ENCODE assay signal across 30 cellular contexts in genomic region chr2:51859260-51859659, GRCh38.
"Had no signal": no experiment of that assay in that cellular context is flagged by ENCODE, and none has a peak within 500 bp of the region (broad histone marks: within the 10 kb centered on the region; RNA-seq: fewer than 3 reads in every experiment).

No MANE protein-coding gene starts in this region.

- H3K4me1 ChIP-seq: ascending aorta, colonic mucosa had no signal

- H3K4me3 ChIP-seq: ascending aorta, cardiac muscle cell, colonic mucosa had no signal

- H3K9me3 ChIP-seq: ascending aorta, colonic mucosa had no signal

- H3K27ac ChIP-seq: ascending aorta, cardiac muscle cell, colonic mucosa, VCaP had no signal

- ATAC-seq: activated CD8-positive, alpha-beta T cell treated with anti-CD3 and anti-CD28 coated beads for 36 hours; activated naive CD8-positive, alpha-beta T cell treated with anti-CD3 and anti-CD28 coated beads, Interleukin-2, amount 50 U/mL, for 24 hours; activated T-cell treated with anti-CD3 and anti-CD28 coated beads, Interleukin-2, amount 50 U/mL, for 4 hours; activated T-cell treated with anti-CD3 and anti-CD28 coated beads, Interleukin-2, amount 50 U/mL, for 72 hours; activated T-helper 17 cell treated with anti-CD3 and anti-CD28 coated beads, Interleukin-2, amount 50 U/mL, for 72 hours had no signal

- FAIRE-seq: bronchial epithelial cell, TTC549 had no signal

- DNase-seq: activated B cell treated with CpG ODN at 0.5 μM for 24 hours; activated CD4-positive, alpha-beta memory T cell treated with anti-CD3 and anti-CD28 coated beads for 36 hours; activated CD4-positive, alpha-beta T cell treated with anti-CD3 and anti-CD28 coated beads for 4 hours; activated CD4-positive, alpha-beta T cell treated with anti-CD3 and anti-CD28 coated beads, Interleukin-2, amount 10 ng/mL, durations not matched to agents 24 days and 14 days; activated CD4-positive, alpha-beta T cell treated with anti-CD3 and anti-CD28 coated beads, Interleukin-2, amount 50 U/mL, for 1 hour; activated CD4-positive, alpha-beta T cell treated with anti-CD3 and anti-CD28 coated beads, Interleukin-2, amount 50 U/mL, for 4 hours; activated CD4-positive, CD25-positive, alpha-beta regulatory T cell treated with anti-CD3 and anti-CD28 coated beads, Interleukin-2, amount 50 U/mL, for 72 hours; activated CD8-positive, alpha-beta memory T cell treated with anti-CD3 and anti-CD28 coated beads, Interleukin-2, amount 50 U/mL, for 4 hours; activated CD8-positive, alpha-beta T cell treated with anti-CD3 and anti-CD28 coated beads for 36 hours; activated gamma-delta T cell; activated naive CD4-positive, alpha-beta T cell treated with anti-CD3 and anti-CD28 coated beads, Interleukin-2, amount 10 ng/mL, durations not matched to agents 7 days and 5 days; activated naive CD4-positive, alpha-beta T cell treated with Interleukin-2 at 50 U/mL for 16 hours; activated naive CD8-positive, alpha-beta T cell treated with anti-CD3 and anti-CD28 coated beads, Interleukin-2, amount 10 ng/mL, durations not matched to agents 7 days and 5 days; activated naive CD8-positive, alpha-beta T cell treated with anti-CD3 and anti-CD28 coated beads, Interleukin-2, amount 50 U/mL, for 24 hours; activated T-cell treated with anti-CD3 and anti-CD28 coated beads for 4 hours; activated T-cell treated with anti-CD3 and anti-CD28 coated beads, Interleukin-2, amount 50 U/mL, for 1 hour; activated T-cell treated with anti-CD3 and anti-CD28 coated beads, Interleukin-2, amount 50 U/mL, for 4 hours; activated T-cell treated with anti-CD3 and anti-CD28 coated beads, Interleukin-2, amount 50 U/mL, for 72 hours; amygdala; anterior cingulate cortex; caudate nucleus; cerebellar nuclear complex; colonic mucosa; T-helper 9 cell had no signal

- H3K27me3 ChIP-seq: ascending aorta, cardiac muscle cell, colonic mucosa had no signal

- H3K36me3 ChIP-seq: ascending aorta, cardiac muscle cell, colonic mucosa had no signal
